1 cellular context compared by ENCODE assay signal in the genomic region with DNA sequence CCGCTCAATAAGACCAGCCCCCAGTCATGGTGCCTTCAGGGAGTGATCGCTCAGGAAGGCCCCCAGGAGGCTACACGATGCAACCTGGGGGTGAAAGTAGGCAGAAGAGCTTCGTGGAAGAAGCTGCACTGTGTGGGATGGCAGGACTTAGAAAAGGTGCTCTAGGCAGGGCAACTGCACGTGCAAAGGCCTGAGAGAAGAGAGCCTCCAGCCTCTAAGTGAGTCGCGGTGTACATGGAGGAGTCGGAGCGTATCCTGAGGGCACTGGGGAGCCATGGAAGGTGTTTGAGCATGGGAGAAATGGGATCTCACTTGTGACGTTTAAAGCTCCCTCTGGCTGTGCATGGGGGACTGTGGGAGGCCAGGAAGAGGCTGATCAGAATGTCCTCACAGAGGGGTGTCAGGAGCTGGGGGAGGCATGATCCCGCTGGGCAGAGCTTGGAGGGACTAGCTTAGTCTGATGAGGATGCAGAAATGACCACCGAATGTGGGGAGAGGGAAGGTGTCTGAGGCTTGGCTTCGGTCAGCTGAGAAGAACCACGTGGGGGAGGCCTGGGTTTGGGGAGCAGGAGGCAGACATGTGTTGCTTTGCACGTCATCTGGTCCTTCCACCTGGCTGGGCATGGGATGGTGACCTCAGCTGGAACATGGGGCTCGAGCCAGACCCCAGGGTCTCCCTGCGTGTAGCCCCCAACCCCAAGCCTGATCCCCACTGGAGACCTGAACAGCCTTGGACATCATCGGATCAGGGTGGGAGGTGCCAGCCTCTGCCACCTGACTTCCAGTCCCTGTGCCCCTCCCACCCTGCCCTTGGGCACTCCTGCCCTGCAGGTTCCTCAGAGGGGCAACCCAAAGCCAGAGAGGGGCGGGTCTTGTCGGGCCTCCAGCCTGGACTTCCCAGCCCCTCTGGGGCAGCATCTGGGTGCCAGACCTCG.
TF ChIP-seq lines count a peak whose summit lies in the region.

No MANE protein-coding gene starts in this region.

TF ChIP-seq in HEK293, 187 proteins besides CTCF, POLR2A, EP300 and RAD21 (continued from another document and continues in another):
- TF ChIP-seq, protein P1, sequence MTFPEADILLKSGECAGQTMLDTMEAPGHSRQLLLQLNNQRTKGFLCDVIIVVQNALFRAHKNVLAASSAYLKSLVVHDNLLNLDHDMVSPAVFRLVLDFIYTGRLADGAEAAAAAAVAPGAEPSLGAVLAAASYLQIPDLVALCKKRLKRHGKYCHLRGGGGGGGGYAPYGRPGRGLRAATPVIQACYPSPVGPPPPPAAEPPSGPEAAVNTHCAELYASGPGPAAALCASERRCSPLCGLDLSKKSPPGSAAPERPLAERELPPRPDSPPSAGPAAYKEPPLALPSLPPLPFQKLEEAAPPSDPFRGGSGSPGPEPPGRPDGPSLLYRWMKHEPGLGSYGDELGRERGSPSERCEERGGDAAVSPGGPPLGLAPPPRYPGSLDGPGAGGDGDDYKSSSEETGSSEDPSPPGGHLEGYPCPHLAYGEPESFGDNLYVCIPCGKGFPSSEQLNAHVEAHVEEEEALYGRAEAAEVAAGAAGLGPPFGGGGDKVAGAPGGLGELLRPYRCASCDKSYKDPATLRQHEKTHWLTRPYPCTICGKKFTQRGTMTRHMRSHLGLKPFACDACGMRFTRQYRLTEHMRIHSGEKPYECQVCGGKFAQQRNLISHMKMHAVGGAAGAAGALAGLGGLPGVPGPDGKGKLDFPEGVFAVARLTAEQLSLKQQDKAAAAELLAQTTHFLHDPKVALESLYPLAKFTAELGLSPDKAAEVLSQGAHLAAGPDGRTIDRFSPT (tag by site-specific recombination; IDR thresholded peaks at IDR 0.05), result 0 out of 2 replicates have a peak, but pooled peaks have one; percentile 37
- TF ChIP-seq ZNF837 (tag by site-specific recombination; IDR thresholded peaks at IDR 0.05) (no peak), ZNF10 (tag by site-specific recombination; IDR thresholded peaks at IDR 0.05) (peak; percentile 72), HOXA7 (CRISPR knock-in tag; IDR thresholded peaks at IDR 0.05; ENCODE audit: borderline replicate concordance) (no peak), ZNF791 (tag by site-specific recombination; IDR thresholded peaks at IDR 0.05) (no peak), ZNF214 (tag by site-specific recombination; IDR thresholded peaks at IDR 0.05; ENCODE audit: borderline replicate concordance) (no peak), KLF9 (tag by site-specific recombination; IDR thresholded peaks at IDR 0.05; ENCODE audit: low read depth) (no peak), ZNF623 (tag by site-specific recombination; IDR thresholded peaks at IDR 0.05) (peak; percentile 59), GLIS1 (tag by site-specific recombination; IDR thresholded peaks at IDR 0.05) (peak; percentile 88), GLI4 (tag by site-specific recombination; IDR thresholded peaks at IDR 0.05) (no peak), BCL11A (tag by site-specific recombination; IDR thresholded peaks at IDR 0.05; ENCODE audit: low read depth) (0 out of 2 replicates have a peak, but pooled peaks have one; percentile 20), ZBTB21 (tag by site-specific recombination; IDR thresholded peaks at IDR 0.05) (0 out of 2 replicates have a peak, but pooled peaks have one; percentile 23), ZNF404 (tag by site-specific recombination; IDR thresholded peaks at IDR 0.05) (no peak), PRDM1 (tag by site-specific recombination; IDR thresholded peaks at IDR 0.05) (peak; percentile 55; the same call in 1 of the 2 replicates), ZNF341 (tag by site-specific recombination; IDR thresholded peaks at IDR 0.05; ENCODE audit: low read depth) (peak; percentile 28; the same call in 1 of the 2 replicates), SP7 (tag by site-specific recombination; IDR thresholded peaks at IDR 0.05) (peak; percentile 34; the same call in 1 of the 2 replicates), ZBTB17 (tag by site-specific recombination; IDR thresholded peaks at IDR 0.05) (0 out of 2 replicates have a peak, but pooled peaks have one; percentile 32), ZNF311 (tag by site-specific recombination; IDR thresholded peaks at IDR 0.05; ENCODE audit: borderline replicate concordance) (no peak), ZNF600 (tag by site-specific recombination; IDR thresholded peaks at IDR 0.05) (peak; percentile 67; the same call in 1 of the 2 replicates), ZNF16 (tag by site-specific recombination; IDR thresholded peaks at IDR 0.05; ENCODE audit: low read depth) (peak; percentile 99)
- TF ChIP-seq, protein P2, sequence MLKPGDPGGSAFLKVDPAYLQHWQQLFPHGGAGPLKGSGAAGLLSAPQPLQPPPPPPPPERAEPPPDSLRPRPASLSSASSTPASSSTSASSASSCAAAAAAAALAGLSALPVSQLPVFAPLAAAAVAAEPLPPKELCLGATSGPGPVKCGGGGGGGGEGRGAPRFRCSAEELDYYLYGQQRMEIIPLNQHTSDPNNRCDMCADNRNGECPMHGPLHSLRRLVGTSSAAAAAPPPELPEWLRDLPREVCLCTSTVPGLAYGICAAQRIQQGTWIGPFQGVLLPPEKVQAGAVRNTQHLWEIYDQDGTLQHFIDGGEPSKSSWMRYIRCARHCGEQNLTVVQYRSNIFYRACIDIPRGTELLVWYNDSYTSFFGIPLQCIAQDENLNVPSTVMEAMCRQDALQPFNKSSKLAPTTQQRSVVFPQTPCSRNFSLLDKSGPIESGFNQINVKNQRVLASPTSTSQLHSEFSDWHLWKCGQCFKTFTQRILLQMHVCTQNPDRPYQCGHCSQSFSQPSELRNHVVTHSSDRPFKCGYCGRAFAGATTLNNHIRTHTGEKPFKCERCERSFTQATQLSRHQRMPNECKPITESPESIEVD (tag by site-specific recombination; IDR thresholded peaks at IDR 0.05), result no peak
- TF ChIP-seq, protein P3, sequence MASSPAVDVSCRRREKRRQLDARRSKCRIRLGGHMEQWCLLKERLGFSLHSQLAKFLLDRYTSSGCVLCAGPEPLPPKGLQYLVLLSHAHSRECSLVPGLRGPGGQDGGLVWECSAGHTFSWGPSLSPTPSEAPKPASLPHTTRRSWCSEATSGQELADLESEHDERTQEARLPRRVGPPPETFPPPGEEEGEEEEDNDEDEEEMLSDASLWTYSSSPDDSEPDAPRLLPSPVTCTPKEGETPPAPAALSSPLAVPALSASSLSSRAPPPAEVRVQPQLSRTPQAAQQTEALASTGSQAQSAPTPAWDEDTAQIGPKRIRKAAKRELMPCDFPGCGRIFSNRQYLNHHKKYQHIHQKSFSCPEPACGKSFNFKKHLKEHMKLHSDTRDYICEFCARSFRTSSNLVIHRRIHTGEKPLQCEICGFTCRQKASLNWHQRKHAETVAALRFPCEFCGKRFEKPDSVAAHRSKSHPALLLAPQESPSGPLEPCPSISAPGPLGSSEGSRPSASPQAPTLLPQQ (tag by site-specific recombination; IDR thresholded peaks at IDR 0.05), result no peak
- TF ChIP-seq, protein P4, sequence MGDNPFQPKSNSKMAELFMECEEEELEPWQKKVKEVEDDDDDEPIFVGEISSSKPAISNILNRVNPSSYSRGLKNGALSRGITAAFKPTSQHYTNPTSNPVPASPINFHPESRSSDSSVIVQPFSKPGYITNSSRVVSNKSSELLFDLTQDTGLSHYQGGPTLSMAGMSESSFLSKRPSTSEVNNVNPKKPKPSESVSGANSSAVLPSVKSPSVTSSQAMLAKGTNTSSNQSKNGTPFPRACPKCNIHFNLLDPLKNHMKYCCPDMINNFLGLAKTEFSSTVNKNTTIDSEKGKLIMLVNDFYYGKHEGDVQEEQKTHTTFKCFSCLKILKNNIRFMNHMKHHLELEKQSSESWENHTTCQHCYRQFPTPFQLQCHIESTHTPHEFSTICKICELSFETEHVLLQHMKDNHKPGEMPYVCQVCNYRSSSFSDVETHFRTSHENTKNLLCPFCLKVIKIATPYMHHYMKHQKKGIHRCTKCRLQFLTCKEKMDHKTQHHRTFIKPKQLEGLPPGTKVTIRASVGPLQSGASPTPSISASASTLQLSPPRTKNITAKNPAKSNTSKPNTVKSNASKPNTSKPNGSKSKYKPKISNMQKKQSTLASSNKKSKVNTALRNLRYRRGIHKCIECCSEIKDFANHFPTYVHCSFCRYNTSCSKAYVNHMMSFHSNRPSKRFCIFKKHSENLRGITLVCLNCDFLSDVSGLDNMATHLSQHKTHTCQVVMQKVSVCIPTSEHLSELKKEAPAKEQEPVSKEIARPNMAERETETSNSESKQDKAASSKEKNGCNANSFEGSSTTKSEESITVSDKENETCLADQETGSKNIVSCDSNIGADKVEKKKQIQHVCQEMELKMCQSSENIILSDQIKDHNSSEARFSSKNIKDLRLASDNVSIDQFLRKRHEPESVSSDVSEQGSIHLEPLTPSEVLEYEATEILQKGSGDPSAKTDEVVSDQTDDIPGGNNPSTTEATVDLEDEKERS (tag by site-specific recombination; IDR thresholded peaks at IDR 0.05), result no peak
- TF ChIP-seq, protein P5, sequence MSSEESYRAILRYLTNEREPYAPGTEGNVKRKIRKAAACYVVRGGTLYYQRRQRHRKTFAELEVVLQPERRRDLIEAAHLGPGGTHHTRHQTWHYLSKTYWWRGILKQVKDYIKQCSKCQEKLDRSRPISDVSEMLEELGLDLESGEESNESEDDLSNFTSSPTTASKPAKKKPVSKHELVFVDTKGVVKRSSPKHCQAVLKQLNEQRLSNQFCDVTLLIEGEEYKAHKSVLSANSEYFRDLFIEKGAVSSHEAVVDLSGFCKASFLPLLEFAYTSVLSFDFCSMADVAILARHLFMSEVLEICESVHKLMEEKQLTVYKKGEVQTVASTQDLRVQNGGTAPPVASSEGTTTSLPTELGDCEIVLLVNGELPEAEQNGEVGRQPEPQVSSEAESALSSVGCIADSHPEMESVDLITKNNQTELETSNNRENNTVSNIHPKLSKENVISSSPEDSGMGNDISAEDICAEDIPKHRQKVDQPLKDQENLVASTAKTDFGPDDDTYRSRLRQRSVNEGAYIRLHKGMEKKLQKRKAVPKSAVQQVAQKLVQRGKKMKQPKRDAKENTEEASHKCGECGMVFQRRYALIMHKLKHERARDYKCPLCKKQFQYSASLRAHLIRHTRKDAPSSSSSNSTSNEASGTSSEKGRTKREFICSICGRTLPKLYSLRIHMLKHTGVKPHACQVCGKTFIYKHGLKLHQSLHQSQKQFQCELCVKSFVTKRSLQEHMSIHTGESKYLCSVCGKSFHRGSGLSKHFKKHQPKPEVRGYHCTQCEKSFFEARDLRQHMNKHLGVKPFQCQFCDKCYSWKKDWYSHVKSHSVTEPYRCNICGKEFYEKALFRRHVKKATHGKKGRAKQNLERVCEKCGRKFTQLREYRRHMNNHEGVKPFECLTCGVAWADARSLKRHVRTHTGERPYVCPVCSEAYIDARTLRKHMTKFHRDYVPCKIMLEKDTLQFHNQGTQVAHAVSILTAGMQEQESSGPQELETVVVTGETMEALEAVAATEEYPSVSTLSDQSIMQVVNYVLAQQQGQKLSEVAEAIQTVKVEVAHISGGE (tag by site-specific recombination; conservative IDR thresholded peaks at IDR 0.05; ENCODE audit: low read depth), result no peak
- TF ChIP-seq, protein P6, sequence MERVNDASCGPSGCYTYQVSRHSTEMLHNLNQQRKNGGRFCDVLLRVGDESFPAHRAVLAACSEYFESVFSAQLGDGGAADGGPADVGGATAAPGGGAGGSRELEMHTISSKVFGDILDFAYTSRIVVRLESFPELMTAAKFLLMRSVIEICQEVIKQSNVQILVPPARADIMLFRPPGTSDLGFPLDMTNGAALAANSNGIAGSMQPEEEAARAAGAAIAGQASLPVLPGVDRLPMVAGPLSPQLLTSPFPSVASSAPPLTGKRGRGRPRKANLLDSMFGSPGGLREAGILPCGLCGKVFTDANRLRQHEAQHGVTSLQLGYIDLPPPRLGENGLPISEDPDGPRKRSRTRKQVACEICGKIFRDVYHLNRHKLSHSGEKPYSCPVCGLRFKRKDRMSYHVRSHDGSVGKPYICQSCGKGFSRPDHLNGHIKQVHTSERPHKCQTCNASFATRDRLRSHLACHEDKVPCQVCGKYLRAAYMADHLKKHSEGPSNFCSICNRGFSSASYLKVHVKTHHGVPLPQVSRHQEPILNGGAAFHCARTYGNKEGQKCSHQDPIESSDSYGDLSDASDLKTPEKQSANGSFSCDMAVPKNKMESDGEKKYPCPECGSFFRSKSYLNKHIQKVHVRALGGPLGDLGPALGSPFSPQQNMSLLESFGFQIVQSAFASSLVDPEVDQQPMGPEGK (tag by site-specific recombination; IDR thresholded peaks at IDR 0.05), result no peak
- TF ChIP-seq, protein P7, sequence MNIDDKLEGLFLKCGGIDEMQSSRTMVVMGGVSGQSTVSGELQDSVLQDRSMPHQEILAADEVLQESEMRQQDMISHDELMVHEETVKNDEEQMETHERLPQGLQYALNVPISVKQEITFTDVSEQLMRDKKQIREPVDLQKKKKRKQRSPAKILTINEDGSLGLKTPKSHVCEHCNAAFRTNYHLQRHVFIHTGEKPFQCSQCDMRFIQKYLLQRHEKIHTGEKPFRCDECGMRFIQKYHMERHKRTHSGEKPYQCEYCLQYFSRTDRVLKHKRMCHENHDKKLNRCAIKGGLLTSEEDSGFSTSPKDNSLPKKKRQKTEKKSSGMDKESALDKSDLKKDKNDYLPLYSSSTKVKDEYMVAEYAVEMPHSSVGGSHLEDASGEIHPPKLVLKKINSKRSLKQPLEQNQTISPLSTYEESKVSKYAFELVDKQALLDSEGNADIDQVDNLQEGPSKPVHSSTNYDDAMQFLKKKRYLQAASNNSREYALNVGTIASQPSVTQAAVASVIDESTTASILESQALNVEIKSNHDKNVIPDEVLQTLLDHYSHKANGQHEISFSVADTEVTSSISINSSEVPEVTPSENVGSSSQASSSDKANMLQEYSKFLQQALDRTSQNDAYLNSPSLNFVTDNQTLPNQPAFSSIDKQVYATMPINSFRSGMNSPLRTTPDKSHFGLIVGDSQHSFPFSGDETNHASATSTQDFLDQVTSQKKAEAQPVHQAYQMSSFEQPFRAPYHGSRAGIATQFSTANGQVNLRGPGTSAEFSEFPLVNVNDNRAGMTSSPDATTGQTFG (tag by site-specific recombination; IDR thresholded peaks at IDR 0.05; ENCODE audit: borderline replicate concordance), result no peak
- TF ChIP-seq, protein P8, sequence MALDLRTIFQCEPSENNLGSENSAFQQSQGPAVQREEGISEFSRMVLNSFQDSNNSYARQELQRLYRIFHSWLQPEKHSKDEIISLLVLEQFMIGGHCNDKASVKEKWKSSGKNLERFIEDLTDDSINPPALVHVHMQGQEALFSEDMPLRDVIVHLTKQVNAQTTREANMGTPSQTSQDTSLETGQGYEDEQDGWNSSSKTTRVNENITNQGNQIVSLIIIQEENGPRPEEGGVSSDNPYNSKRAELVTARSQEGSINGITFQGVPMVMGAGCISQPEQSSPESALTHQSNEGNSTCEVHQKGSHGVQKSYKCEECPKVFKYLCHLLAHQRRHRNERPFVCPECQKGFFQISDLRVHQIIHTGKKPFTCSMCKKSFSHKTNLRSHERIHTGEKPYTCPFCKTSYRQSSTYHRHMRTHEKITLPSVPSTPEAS (tag by site-specific recombination; IDR thresholded peaks at IDR 0.05), result no peak
- TF ChIP-seq, protein P9, sequence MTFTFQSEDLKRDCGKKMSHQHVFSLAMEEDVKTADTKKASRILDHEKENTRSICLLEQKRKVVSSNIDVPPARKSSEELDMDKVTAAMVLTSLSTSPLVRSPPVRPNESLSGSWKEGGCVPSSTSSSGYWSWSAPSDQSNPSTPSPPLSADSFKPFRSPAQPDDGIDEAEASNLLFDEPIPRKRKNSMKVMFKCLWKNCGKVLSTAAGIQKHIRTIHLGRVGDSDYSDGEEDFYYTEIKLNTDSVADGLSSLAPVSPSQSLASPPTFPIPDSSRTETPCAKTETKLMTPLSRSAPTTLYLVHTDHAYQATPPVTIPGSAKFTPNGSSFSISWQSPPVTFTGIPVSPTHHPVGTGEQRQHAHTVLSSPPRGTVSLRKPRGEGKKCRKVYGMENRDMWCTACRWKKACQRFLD (tag by site-specific recombination; IDR thresholded peaks at IDR 0.05), result no peak
